Comparison of ENCODE assay signal across 11 cellular contexts in genomic region chr12:46264057-46264456, GRCh38. TPM values are rescaled to one million over a fixed set of nuclear protein-coding genes. Genes with fewer than 3 reads are reported as not detected.
DNase-seq lines count a peak whose midpoint lies in the region; ATAC-seq, FAIRE-seq and TF ChIP-seq lines count a peak whose summit lies in the region.
"Had no signal": no experiment of that assay in that cellular context is flagged by ENCODE, and none has a peak within 500 bp of the region (broad histone marks: within the 10 kb centered on the region; RNA-seq: fewer than 3 reads in every experiment).

No MANE protein-coding gene starts in this region.

- DNase-seq in Calu3 (no peak), GM12878 (ENCODE audit: low read depth, low spot score) (no peak), putamen (ENCODE audit: low spot score) (no peak), NCI-H1930 (lab: John Stamatoyannopoulos, UW) (no peak), NCI-H2107 treated with DMSO at 0.1 percent for 48 hours (lab: John Stamatoyannopoulos, UW; ENCODE audit: unreplicated experiment) (no peak)
- no peak for DNase-seq in natural killer cell treated with Interleukin-12 subunit alpha and Interleukin-12 subunit beta and Interleukin-15 and Interleukin-18, amount 100 ng/mL, for 72 hours (ENCODE audit: low spot score)
- no peak for DNase-seq in activated CD4-positive, CD25-positive, alpha-beta regulatory T cell (lab: John Stamatoyannopoulos, UW)
- DNase-seq: activated CD4-positive, alpha-beta T cell treated with anti-CD3 and anti-CD28 coated beads for 48 hours; NCI-H226 had no signal

- no peak overlapping the region for H3K9ac ChIP-seq in HUES64 (ENCODE audit: low read depth, low read length)
- 0 out of 2 replicates have a peak overlapping the region, but pooled peaks have one; percentile 5 for H3K9ac ChIP-seq in GM12878 (ENCODE audit: control insufficient read depth, insufficient read depth, low read length)

- H3K4me1 Mint-ChIP-seq in Calu3 (ENCODE audit: low read depth, unreplicated experiment) = peaks cover 13% of the 10 kb centered on the region
- peaks cover 5 to 27% of the 10 kb centered on the region in 2 donors for H3K4me1 Mint-ChIP-seq in natural killer cell treated with Interleukin-12 subunit alpha and Interleukin-12 subunit beta and Interleukin-15 and Interleukin-18, amount 100 ng/mL, for 72 hours (ENCODE audit: low read depth in 2 of 2)

- TF ChIP-seq POLR2A in GM12878 (IDR thresholded peaks at IDR 0.05; ENCODE audit: low read depth, low read length) = no peak

- H3K4me3 ChIP-seq in HUES64 (ENCODE audit: low read length) = 0 out of 2 replicates have a peak overlapping the region, but pooled peaks have one; percentile 11
- peak overlapping the region; percentile 11; the same call in 1 of the 2 replicates for H3K4me3 ChIP-seq in GM12878
- H3K4me3 ChIP-seq: lung had no signal

- peaks cover 100% of the 10 kb centered on the region for H3K79me2 ChIP-seq in GM12878 (ENCODE audit: control insufficient read depth, insufficient read depth, low read length)

- intact Hi-C loops in Calu3 (cut with micrococcal nuclease; ENCODE audit: unreplicated experiment) = loop anchor here (5.0 to 10.0 kb wide), 3 partner anchors 37 to 189 kb away; no protein-coding TSS in a partner anchor
- intact Hi-C loops in GM12878 (cut with micrococcal nuclease; ENCODE audit: unreplicated experiment) = loop anchor here (10.0 kb wide), 1 partner anchor 1441 kb away; the partner anchor contains the start of gene RPAP3

- no peak for TF ChIP-seq EP300 in GM12878 (IDR thresholded peaks at IDR 0.05; ENCODE audit: borderline replicate concordance in 1 of 2, control insufficient read depth in 1 of 2, low read depth in 2 of 2, low read length in 2 of 2)

- H4K20me1 ChIP-seq in GM12878 (ENCODE audit: control insufficient read depth, insufficient read depth) = peaks cover 5% of the 10 kb centered on the region

- in situ Hi-C loops in GM12878 (cut with MboI) = no loop called here

- no peak for ATAC-seq in GM12878
- ATAC-seq in natural killer cell treated with Interleukin-12 subunit alpha and Interleukin-12 subunit beta and Interleukin-15 and Interleukin-18, amount 100 ng/mL, for 72 hours = no peak

- H3K4me2 ChIP-seq in GM12878 (ENCODE audit: control insufficient read depth, insufficient read depth) = peak overlapping the region; percentile 58

- SMC1A ChIA-PET in GM12878 (lab: Charles Lee; ENCODE audit: uncharacterized antibody, unreplicated experiment) = interaction anchor here (0.6 to 7.0 kb wide), 20 partner anchors 9 to 139 kb away, joined by 3 to 95 read pairs (median 7); no protein-coding TSS in a partner anchor

- H3K36me3 ChIP-seq in HUES64 (ENCODE audit: insufficient read depth, low read length) (0 out of 2 replicates have a peak, but pooled peaks cover 6% of the 10 kb centered on the region), GM12878 (ENCODE audit: control insufficient read depth in 2 of 2, insufficient read depth in 2 of 2, low read length in 1 of 2) (peaks cover 3 to 8% of the 10 kb centered on the region in 2 experiments; a peak in 2 of 4 replicates)

- no peak overlapping the region for H2AFZ ChIP-seq in GM12878 (ENCODE audit: control insufficient read depth, low read depth, low read length)

- H3K27ac ChIP-seq in HUES64 (ENCODE audit: low read depth, low read length) (no peak overlapping the region), GM12878 (ENCODE audit: control insufficient read depth, insufficient read depth) (peak overlapping the region; percentile 35)

- no peak for FAIRE-seq in GM12878 (lab: Jason Lieb, UNC)

- H3K4me3 Mint-ChIP-seq in Calu3 (ENCODE audit: low read depth, unreplicated experiment) = peak overlapping the region; percentile 31
- H3K4me3 Mint-ChIP-seq in natural killer cell treated with Interleukin-12 subunit alpha and Interleukin-12 subunit beta and Interleukin-15 and Interleukin-18, amount 100 ng/mL, for 72 hours = peak overlapping the region; percentile 2

- BruUV-seq in Calu3 (replicated peaks; lab: Mats Ljungman, UMichigan) (no TSS peak), GM12878 (replicated peaks; lab: Mats Ljungman, UMichigan) (no TSS peak)

- H3K9me3 ChIP-seq in HUES64 (ENCODE audit: insufficient read depth, low read depth, low read length) = no peaks in the 10 kb centered on the region
- no peaks in the 10 kb centered on the region for H3K9me3 ChIP-seq in GM12878 (replicated peaks; ENCODE audit: control insufficient read depth, insufficient read depth, low read length)

- H3K27me3 ChIP-seq in HUES64 (ENCODE audit: insufficient read depth, low read length) = no peaks in the 10 kb centered on the region
- no peaks in the 10 kb centered on the region for H3K27me3 ChIP-seq in GM12878 (replicated peaks in 1 of 2; ENCODE audit: control insufficient read depth in 2 of 2, insufficient read depth in 2 of 2, low read length in 1 of 2)

- POLR2A ChIA-PET in GM12878 (lab: Charles Lee) = interaction anchor here (0.7 to 4.5 kb wide), 10 partner anchors 10 to 120 kb away, joined by 3 to 27 read pairs (median 6); no protein-coding TSS in a partner anchor

- CTCF ChIA-PET in Calu3 (lab: Charles Lee) = no interaction called here
- CTCF ChIA-PET in GM12878 (lab: Yijun Ruan, JAX) = interaction anchor here (0.7 to 5.4 kb wide), 13 partner anchors 9 to 193 kb away, joined by 3 to 30 read pairs (median 4); no protein-coding TSS in a partner anchor

- H3K9me3 Mint-ChIP-seq in Calu3 (ENCODE audit: low read depth, unreplicated experiment) = no peaks in the 10 kb centered on the region
- no peaks in the 10 kb centered on the region for H3K9me3 Mint-ChIP-seq in natural killer cell treated with Interleukin-12 subunit alpha and Interleukin-12 subunit beta and Interleukin-15 and Interleukin-18, amount 100 ng/mL, for 72 hours

- 38% methylated on average over 1 of the region's 1 CpG for WGBS in HUES64
- 4% methylated on average over 1 of the region's 1 CpG for WGBS in GM12878 (ENCODE audit: insufficient coverage, insufficient replicate concordance, low lambda C conversion rate, missing lambda C conversion rate)

- no peaks in the 10 kb centered on the region for H3K27me3 Mint-ChIP-seq in Calu3 (ENCODE audit: unreplicated experiment)
- H3K27me3 Mint-ChIP-seq in natural killer cell treated with Interleukin-12 subunit alpha and Interleukin-12 subunit beta and Interleukin-15 and Interleukin-18, amount 100 ng/mL, for 72 hours = no peaks in the 10 kb centered on the region

- no peak for TF ChIP-seq RAD21 in GM12878 (IDR thresholded peaks at IDR 0.05; ENCODE audit: insufficient read depth, low read depth, low read length)

- RAD21 ChIA-PET in GM12878 (lab: Charles Lee; ENCODE audit: unreplicated experiment) = interaction anchor here (0.7 to 3.4 kb wide), 20 partner anchors 8 to 397 kb away, joined by 3 to 31 read pairs (median 4); no protein-coding TSS in a partner anchor

- TF ChIP-seq CTCF in Calu3 (IDR thresholded peaks at IDR 0.05; ENCODE audit: unreplicated experiment) (no peak), GM12878 (IDR thresholded peaks at IDR 0.05 in 2 of 3, conservative IDR thresholded peaks at IDR 0.05 in 1 of 3; ENCODE audit: control insufficient read depth in 2 of 3, extremely low read depth in 1 of 3, insufficient read depth in 1 of 3, low read depth in 3 of 3, low read length in 3 of 3) (no peak)

- H3K27ac Mint-ChIP-seq in Calu3 (ENCODE audit: unreplicated experiment) = no peak overlapping the region
- no peak overlapping the region for H3K27ac Mint-ChIP-seq in natural killer cell treated with Interleukin-12 subunit alpha and Interleukin-12 subunit beta and Interleukin-15 and Interleukin-18, amount 100 ng/mL, for 72 hours

- no peaks in the 10 kb centered on the region for H3K36me3 Mint-ChIP-seq in Calu3 (ENCODE audit: insufficient read depth, unreplicated experiment)
- no peaks in the 10 kb centered on the region for H3K36me3 Mint-ChIP-seq in natural killer cell treated with Interleukin-12 subunit alpha and Interleukin-12 subunit beta and Interleukin-15 and Interleukin-18, amount 100 ng/mL, for 72 hours

- H3K4me1 ChIP-seq in HUES64 (ENCODE audit: insufficient read depth, low read length) = peaks cover 71% of the 10 kb centered on the region
- H3K4me1 ChIP-seq in GM12878 (ENCODE audit: control insufficient read depth, insufficient read depth, low read length) = peaks cover 12% of the 10 kb centered on the region; the same call in 1 of the 2 replicates

TF ChIP-seq in GM12878, 131 proteins besides CTCF, POLR2A, EP300 and RAD21 (continues in another document):
- peak; percentile 16; the same call in 1 of the 2 replicates for TF ChIP-seq JUNB (IDR thresholded peaks at IDR 0.05)
- 0 out of 2 replicates have a peak, but pooled peaks have one; percentile 9 for TF ChIP-seq FOXM1 (IDR thresholded peaks at IDR 0.05; ENCODE audit: low read depth, low read length)
- no peak for TF ChIP-seq NFYA (IDR thresholded peaks at IDR 0.05; ENCODE audit: borderline replicate concordance, low read depth, low read length)
- TF ChIP-seq NR2F1 (conservative IDR thresholded peaks at IDR 0.05) = no peak

RNA-seq across cellular contexts. Expression of gene SLC38A1, which starts 4.8 kb away (rescaled TPM):
- 113 and 132 TPM in 2 replicates for total RNA-seq in Calu3 (2022)
- 122 TPM for polyA plus RNA-seq in HUES64 (2013, experiment 1 of 2)
- 118 TPM for polyA plus RNA-seq in HUES64 (2013, experiment 2 of 2)
- total RNA-seq in GM12878 (2013; cell fraction: nucleolus; rRNA removed) = 764 and 791 TPM in 2 replicates
- total RNA-seq in GM12878 (2014; rRNA removed) = 144 and 159 TPM in 2 replicates
- 150 and 152 TPM in 2 replicates for total RNA-seq in GM12878 (2014; rRNA removed; fragmentation: Illumina TruSeq; extraction: Trizol)
- total RNA-seq in GM12878 (2021) = 148 and 152 TPM in 2 replicates
- 37.5 TPM for polyA plus RNA-seq in GM12878 (2011; ENCODE audit: low read depth)
- polyA plus RNA-seq in GM12878 (2011; rRNA removed) = 191 and 248 TPM in 2 replicates
- polyA plus RNA-seq in GM12878 (2011; cell fraction: cytosol; rRNA removed) = 74.6 and 85.1 TPM in 2 replicates
- polyA plus RNA-seq in GM12878 (2011; cell fraction: nucleus; rRNA removed) = 156 and 168 TPM in 2 replicates
- polyA plus RNA-seq in GM12878 (2012) = 57.2 and 59.9 TPM in 2 replicates
- 140 and 164 TPM in 2 replicates for polyA plus RNA-seq in GM12878 (2014; fragmentation: Illumina TruSeq; extraction: Trizol)
- polyA plus RNA-seq in GM12878 (2014; fragmentation: Nextera tagmentation; extraction: Ambion mirVana) = 10 to 100 TPM; 38.1 to 64.0 TPM
- 74.3 and 82.1 TPM in 2 replicates for polyA plus RNA-seq in GM12878 (2014; rRNA removed)
- polyA plus RNA-seq in GM12878 (2016; fragmentation: Nextera tagmentation; extraction: Ambion mirVana) = 100 to 1,000 TPM; 143 to 151 TPM
- polyA minus RNA-seq in GM12878 (2011; rRNA and poly(A)+ RNA removed) = 281 and 408 TPM in 2 replicates
- 103 and 111 TPM in 2 replicates for polyA minus RNA-seq in GM12878 (2011; cell fraction: cytosol; rRNA and poly(A)+ RNA removed)
- polyA minus RNA-seq in GM12878 (2011; cell fraction: nucleus; rRNA and poly(A)+ RNA removed) = 212 and 317 TPM in 2 replicates
- 100 to 1,000 TPM; 142 to 169 TPM for total RNA-seq in natural killer cell treated with Interleukin-12 subunit alpha and Interleukin-12 subunit beta and Interleukin-15 and Interleukin-18, amount 100 ng/mL, for 72 hours
